In the genomic region with DNA sequence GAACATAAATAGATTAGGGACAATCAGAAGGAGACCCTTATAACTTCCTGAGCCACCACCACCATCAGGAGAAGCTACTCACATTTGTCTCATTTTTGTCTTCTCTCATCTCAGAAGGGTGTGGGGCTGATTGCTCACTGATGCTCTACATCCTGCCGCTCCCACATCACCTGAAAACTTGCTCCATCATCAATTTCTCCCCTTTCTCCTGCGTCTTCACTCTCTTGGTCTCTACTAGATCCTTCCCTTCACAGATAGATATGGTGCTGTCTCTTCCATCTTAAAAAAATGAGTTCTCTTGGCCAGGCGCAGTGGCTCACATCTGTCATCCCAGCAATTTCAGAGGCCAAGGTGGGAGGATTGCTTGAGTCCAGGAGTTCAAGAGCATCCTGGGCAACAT, we compare ENCODE assay signal across 8 cellular contexts.
"Had no signal": no experiment of that assay in that cellular context is flagged by ENCODE, and none has a peak within 500 bp of the region (broad histone marks: within the 10 kb centered on the region; RNA-seq: fewer than 3 reads in every experiment).

No MANE protein-coding gene starts in this region.

- H3K27ac ChIP-seq: HL-60, KMS-11 had no signal

- FAIRE-seq: HepG2, HTR-8/SVneo had no signal

- DNase-seq: IMR-90, KBM-7, KG1 had no signal

- H3K4me2 ChIP-seq: KMS-11 had no signal

- H3K9ac ChIP-seq: KMS-11 had no signal

- H3K9me3 Mint-ChIP-seq: IgD-negative memory B cell had no signal

- H3K4me3 Mint-ChIP-seq: IgD-negative memory B cell had no signal

- H3K27me3 Mint-ChIP-seq: IgD-negative memory B cell had no signal

- ATAC-seq: HepG2 had no signal
